ENCODE assay signal across 8 cellular contexts in genomic region chr18:48934708-48935432, GRCh38. TPM values are rescaled to one million over a fixed set of nuclear protein-coding genes. Genes with fewer than 3 reads are reported as not detected.
DNase-seq lines count a peak whose midpoint lies in the region; ATAC-seq and TF ChIP-seq lines count a peak whose summit lies in the region.

No MANE protein-coding gene starts in this region.

- DNase-seq in SKM-1 (lab: John Stamatoyannopoulos, UW; ENCODE audit: unreplicated experiment): peak; percentile 79
- DNase-seq in fibroblast of the aortic adventitia (ENCODE audit: low read depth): peak; percentile 61
- peak; percentile 90 to 97 for DNase-seq in gastrocnemius medialis
- DNase-seq in HT-29 (ENCODE audit: low spot score): no peak
- DNase-seq in NCI-H1105 (lab: John Stamatoyannopoulos, UW): no peak
- DNase-seq in HPDE6-E6E7 (ENCODE audit: extremely low spot score): no peak

- H3K27ac ChIP-seq in gastrocnemius medialis: peak overlapping the region; percentile 88 to 93 (median 89)

- TF ChIP-seq POLR2A in gastrocnemius medialis (IDR thresholded peaks at IDR 0.05): peak; percentile 56 to 66

- H3K4me3 ChIP-seq in fibroblast of the aortic adventitia (ENCODE audit: low read depth, low read length) (peak overlapping the region; percentile 18), gastrocnemius medialis (peak overlapping the region; percentile 19 to 39 (median 36))

- intact Hi-C loops in gastrocnemius medialis (cut with DNase I; ENCODE audit: low total_unique reads): loop anchor here (1.0 to 5.0 kb wide), 6 partner anchors 16 to 393 kb away; no protein-coding TSS in a partner anchor

- no peaks in the 10 kb centered on the region for H3K27me3 ChIP-seq in gastrocnemius medialis

- in situ Hi-C loops in gastrocnemius medialis (cut with MboI; ENCODE audit: low sequenced_read_pairs in 4 of 4): loop anchor here in 1 of 4 donors (25.0 kb wide), 2 partner anchors 248 to 398 kb away; partner anchors contain the start of gene CTIF

- TF ChIP-seq CTCF in fibroblast of the aortic adventitia (IDR thresholded peaks at IDR 0.05; ENCODE audit: insufficient read depth, low read length) (no peak), gastrocnemius medialis (IDR thresholded peaks at IDR 0.05 in 4 of 5, conservative IDR thresholded peaks at IDR 0.05 in 1 of 5) (no peak)

- ATAC-seq in GM18907 (IDR thresholded peaks at IDR 0.05; ENCODE audit: unreplicated experiment): peak; percentile 38
- ATAC-seq in HG02938 (IDR thresholded peaks at IDR 0.05; ENCODE audit: unreplicated experiment): peak; percentile 36
- ATAC-seq in gastrocnemius medialis: peak; percentile 94 to 96

- H3K9me3 ChIP-seq in gastrocnemius medialis: no peaks in the 10 kb centered on the region

- no peaks in the 10 kb centered on the region for H3K36me3 ChIP-seq in gastrocnemius medialis

- H3K4me1 ChIP-seq in gastrocnemius medialis: peaks cover 90 to 95% of the 10 kb centered on the region in 2 donors

RNA-seq across cellular contexts. Expression of gene SMAD7, which starts 15.9 kb away (rescaled TPM):
- 10.5 and 27.2 TPM in 2 replicates for total RNA-seq in fibroblast of the aortic adventitia (ENCODE audit: low replicate concordance)
- 10 to 100 TPM in 3 of 4 donors, 1 to 10 TPM in 1; 9.1 to 13.4 (median 10.8) TPM for total RNA-seq in gastrocnemius medialis
- total RNA-seq in HT-29 (2014; rRNA removed; shearing (Covaris generic)): 70.8 and 72.3 TPM in 2 replicates

Comparison
In these comparisons a context has a peak if more than half of its experiments do, and no peak if none do; other contexts are left out.
1. ATAC-seq: peak in every context shown above with its lines; median percentile 95 in gastrocnemius medialis; 38 in GM18907; 36 in HG02938.
2. DNase-seq: peak in SKM-1 (single experiment), fibroblast of the aortic adventitia (single experiment) and gastrocnemius medialis (2 of 2); none in HT-29 (single experiment), NCI-H1105 (single experiment) and HPDE6-E6E7 (single experiment).